ENCODE assay signal across 8 cellular contexts in the genomic region with DNA sequence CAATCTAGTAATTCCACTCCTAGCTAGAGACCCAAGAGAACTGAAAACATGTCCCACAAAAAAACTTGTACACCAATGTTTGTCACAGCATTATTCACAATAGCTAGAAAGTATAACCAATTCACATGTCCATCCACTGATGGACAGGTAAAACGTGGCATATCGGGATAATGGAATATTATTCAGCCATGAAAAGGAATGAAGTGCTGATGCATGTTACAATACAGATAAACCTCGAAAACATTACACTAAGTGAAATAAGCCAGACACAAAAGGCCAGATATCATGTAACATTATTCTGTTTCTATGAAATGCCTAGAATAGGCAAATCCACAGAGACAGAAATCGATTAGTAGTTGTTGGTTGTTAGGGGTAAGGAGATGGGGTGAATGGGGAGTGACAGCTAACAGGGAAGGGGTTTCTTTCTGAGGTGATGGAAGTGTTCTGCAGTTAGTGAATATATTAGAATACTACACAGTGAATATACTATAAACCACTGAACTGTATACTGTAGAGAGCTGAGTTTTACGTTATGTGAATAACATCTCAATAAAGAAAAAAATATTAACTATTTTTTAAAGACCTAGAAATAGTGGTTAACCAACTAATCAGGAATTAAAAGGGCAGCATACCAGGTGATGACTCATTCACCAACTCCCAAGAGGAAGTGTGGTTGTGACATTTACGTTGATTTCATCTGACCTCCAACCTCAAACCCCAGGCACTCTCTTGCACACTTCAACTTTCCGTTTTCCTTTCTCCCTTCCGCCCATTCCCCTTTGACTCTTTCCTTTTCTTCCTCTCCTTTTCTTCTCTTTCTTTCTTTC. TPM values are rescaled to one million over a fixed set of nuclear protein-coding genes. Genes with fewer than 3 reads are reported as not detected.
DNase-seq lines count a peak whose midpoint lies in the region; ATAC-seq, FAIRE-seq and TF ChIP-seq lines count a peak whose summit lies in the region.

No MANE protein-coding gene starts in this region.

- intact Hi-C loops in dorsolateral prefrontal cortex (cut with DNase I) = no loop called here

- no peak for TF ChIP-seq CTCF in dorsolateral prefrontal cortex (IDR thresholded peaks at IDR 0.05 in 54 of 56, conservative IDR thresholded peaks at IDR 0.05 in 2 of 56; ENCODE audit: low read depth in 1 of 56, partially characterized antibody in 56 of 56)

- peak; percentile 61 for ATAC-seq in HG02588 (IDR thresholded peaks at IDR 0.05; ENCODE audit: unreplicated experiment)

- no peak overlapping the region for H3K4me3 ChIP-seq in dorsolateral prefrontal cortex

- DNase-seq in GM12891 (ENCODE audit: insufficient read length, low spot score) = peak; percentile 40
- peak; percentile 95 for DNase-seq in SIG-M5 treated with dmso at 0.1 percent for 504 hours (lab: John Stamatoyannopoulos, UW; ENCODE audit: unreplicated experiment)
- peak; percentile 70 for DNase-seq in islet precursor cell
- DNase-seq in amygdala (lab: John Stamatoyannopoulos, UW) = no peak
- no peak for DNase-seq in ACHN
- DNase-seq in dorsolateral prefrontal cortex = no peak
- DNase-seq in stimulated activated CD8-positive, alpha-beta memory T cell treated with anti-CD3 and anti-CD28 coated beads, Interleukin-4, amount 100 ng/mL, for 48 hours = no peak

- in situ Hi-C loops in ACHN (cut with HindIII; ENCODE audit: low pct_ligation_motif_present, low pct_unique_long_range_greater_than_20kb, low sequenced_read_pairs) = no loop called here

- peak; percentile 97 for FAIRE-seq in GM12891 (lab: Jason Lieb, UNC)

- no peak for TF ChIP-seq POLR2A in GM12891 (IDR thresholded peaks at IDR 0.05; ENCODE audit: low read depth, low read length)

- H3K27ac ChIP-seq in dorsolateral prefrontal cortex = no peak overlapping the region

- no peaks in the 10 kb centered on the region for H3K27me3 ChIP-seq in dorsolateral prefrontal cortex

TF ChIP-seq in GM12891, 5 proteins besides CTCF, POLR2A, EP300 and RAD21:
- TF ChIP-seq POLR2AphosphoS5 (IDR thresholded peaks at IDR 0.05; ENCODE audit: low read depth, low read length) (no peak), PAX5 (IDR thresholded peaks at IDR 0.05; ENCODE audit: insufficient read depth, low read length, severe bottlenecking) (no peak), SPI1 (IDR thresholded peaks at IDR 0.05; ENCODE audit: low read depth, low read length) (peak; percentile 96), POU2F2 (IDR thresholded peaks at IDR 0.05; ENCODE audit: low read depth, low read length) (peak; percentile 73), TAF1 (IDR thresholded peaks at IDR 0.05; ENCODE audit: low read depth, low read length) (no peak)
TF ChIP-seq in GM12891: peak in this region for 2.

RNA-seq across cellular contexts. Expression of gene GAS7, which starts 48.6 kb away (rescaled TPM):
- 8.7 TPM for polyA plus RNA-seq in GM12891 (2012; ENCODE audit: low read depth, missing spikeins)
- 100 to 1,000 TPM; 226 to 644 (median 478) TPM for total RNA-seq in dorsolateral prefrontal cortex

Comparison
In these comparisons a context has a peak if more than half of its experiments do, and no peak if none do; other contexts are left out.
1. DNase-seq: peak in GM12891 (single experiment), SIG-M5 treated with dmso at 0.1 percent for 504 hours (single experiment) and islet precursor cell (single experiment); none in amygdala (0 of 56), ACHN (single experiment), dorsolateral prefrontal cortex (0 of 10) and stimulated activated CD8-positive, alpha-beta memory T cell treated with anti-CD3 and anti-CD28 coated beads, Interleukin-4, amount 100 ng/mL, for 48 hours (single experiment).